ENCODE assay signal across 8 cellular contexts in genomic region chr6:2900821-2901644, GRCh38. TPM values are rescaled to one million over a fixed set of nuclear protein-coding genes. Genes with fewer than 3 reads are reported as not detected.
DNase-seq lines count a peak whose midpoint lies in the region; ATAC-seq and TF ChIP-seq lines count a peak whose summit lies in the region.

No MANE protein-coding gene starts in this region.

- no peak for ATAC-seq in naive B cell (ENCODE audit: low read depth in 2 of 2)
- ATAC-seq in GM21717 (IDR thresholded peaks at IDR 0.05; ENCODE audit: unreplicated experiment): no peak

- H4K8ac ChIP-seq in H9 (replicated peaks; ENCODE audit: insufficient read length, low read depth, low read length): no peak overlapping the region

- H3K36me3 ChIP-seq in ACC112 (ENCODE audit: insufficient read depth, low read length): peaks cover 4% of the 10 kb centered on the region; the same call in 1 of the 2 replicates

- H4K91ac ChIP-seq in H9 (ENCODE audit: insufficient read length, low read depth, low read length): no peak overlapping the region

- H3K4me1 ChIP-seq in ACC112 (ENCODE audit: control insufficient read depth, insufficient read depth, low read length, unreplicated experiment) (peaks cover 19% of the 10 kb centered on the region), H9 (ENCODE audit: insufficient read depth, low read length) (peaks cover 4% of the 10 kb centered on the region; the same call in 1 of the 2 replicates)

- TF ChIP-seq CTCF in H9 (conservative IDR thresholded peaks at IDR 0.05) (no peak), dorsolateral prefrontal cortex (IDR thresholded peaks at IDR 0.05 in 54 of 56, conservative IDR thresholded peaks at IDR 0.05 in 2 of 56; ENCODE audit: low read depth in 1 of 56, partially characterized antibody in 56 of 56) (peak in 4 of 56 donors; percentile 8 to 28 (median 14))

- H3K4ac ChIP-seq in H9 (ENCODE audit: low read depth, low read length): no peak overlapping the region

- no peak overlapping the region for H3K4me2 ChIP-seq in H9 (ENCODE audit: insufficient read depth, insufficient read length, low read length)

- no peak overlapping the region for H2BK120ac ChIP-seq in H9 (ENCODE audit: low read depth, low read length, poor library complexity, severe bottlenecking)

- DNase-seq in H9: peak; percentile 25
- DNase-seq in dorsolateral prefrontal cortex: peak in 5 of 10 donors; percentile 32 to 59 (median 55)
- no peak for DNase-seq in naive B cell
- DNase-seq in NCI-H2107 (lab: John Stamatoyannopoulos, UW): no peak
- no peak for DNase-seq in effector CD4-positive, alpha-beta T cell
- DNase-seq in iPS-NIHi11 (ENCODE audit: low spot score): no peak

- H2BK15ac ChIP-seq in H9 (ENCODE audit: low read depth, low read length): no peak overlapping the region

- no peaks in the 10 kb centered on the region for H4K20me1 ChIP-seq in H9 (ENCODE audit: control insufficient read depth, insufficient read depth, insufficient read length)

- H3K4me3 Mint-ChIP-seq in H9 (peak overlapping the region in 1 of 2 experiments; percentile 95; a peak in 3 of 5 replicates), naive B cell (peak overlapping the region; percentile 97 to 100 (median 100))

- WGBS in H9 (ENCODE audit: extremely low coverage, insufficient read length, low lambda C conversion rate): no CpG with 5 or more reads among the region's 12 CpGs

- H3K9me3 ChIP-seq in H9 (ENCODE audit: control insufficient read depth, low read depth, low read length): no peaks in the 10 kb centered on the region

- intact Hi-C loops in dorsolateral prefrontal cortex (cut with DNase I): loop anchor here in 1 of 2 donors (5.0 kb wide), 1 partner anchor 44 kb away; no protein-coding TSS in a partner anchor

- no peak overlapping the region for H3K18ac ChIP-seq in H9 (ENCODE audit: insufficient read length, low read depth, low read length)

- no peak overlapping the region for H3T11ph ChIP-seq in H9 (ENCODE audit: low read length)

- no peak overlapping the region for H3K9ac ChIP-seq in H9 (ENCODE audit: extremely low read depth, insufficient read length, low read length)

- peaks cover 0 to 2% of the 10 kb centered on the region in 2 experiments; a peak in 1 of 5 replicates for H3K9me3 Mint-ChIP-seq in H9
- peaks cover 0 to 3% (median 0%) of the 10 kb centered on the region in 7 donors for H3K9me3 Mint-ChIP-seq in naive B cell

- peaks cover 3% of the 10 kb centered on the region for H3K79me1 ChIP-seq in H9 (ENCODE audit: insufficient read depth, low read depth, low read length, poor library complexity, severe bottlenecking)

- H4K5ac ChIP-seq in H9 (ENCODE audit: insufficient read length, low read depth, low read length): no peak overlapping the region

- H3K36me3 Mint-ChIP-seq in H9 (ENCODE audit: insufficient read depth in 1 of 3, low read depth in 3 of 3): peaks cover 2 to 65% (median 37%) of the 10 kb centered on the region in 3 experiments; a peak in 6 of 7 replicates
- peaks cover 17 to 22% of the 10 kb centered on the region in 2 donors for H3K36me3 Mint-ChIP-seq in naive B cell

- H2AFZ ChIP-seq in ACC112 (ENCODE audit: low read length, unreplicated experiment): no peak overlapping the region
- H2AFZ ChIP-seq in H9 (ENCODE audit: low read length): no peak overlapping the region

- H3K14ac ChIP-seq in H9 (ENCODE audit: insufficient read depth, low read length): no peak overlapping the region

- no peak overlapping the region for H3K23ac ChIP-seq in H9 (ENCODE audit: insufficient read length, low read depth, low read length)

- H3K27me3 ChIP-seq in ACC112 (ENCODE audit: insufficient read depth, low read length): no peaks in the 10 kb centered on the region
- H3K27me3 ChIP-seq in H9 (ENCODE audit: insufficient read depth, low read length): no peaks in the 10 kb centered on the region
- H3K27me3 ChIP-seq in dorsolateral prefrontal cortex: no peaks in the 10 kb centered on the region

- peaks cover 3% of the 10 kb centered on the region for H3K23me2 ChIP-seq in H9 (ENCODE audit: insufficient read length, low read depth, low read length, poor library complexity, severe bottlenecking)

- H3K27ac Mint-ChIP-seq in H9 (no peak overlapping the region), naive B cell (peak overlapping the region; percentile 94 to 99 (median 98))

- H2BK12ac ChIP-seq in H9 (ENCODE audit: insufficient read length, low read depth, low read length): no peak overlapping the region

- no peaks in the 10 kb centered on the region for H3K27me3 Mint-ChIP-seq in H9 (ENCODE audit: low read depth)
- H3K27me3 Mint-ChIP-seq in naive B cell: no peaks in the 10 kb centered on the region

- H3K27ac ChIP-seq in ACC112 (ENCODE audit: low read depth, low read length): no peak overlapping the region
- H3K27ac ChIP-seq in H9 (ENCODE audit: insufficient read length, low read depth, low read length): no peak overlapping the region
- H3K27ac ChIP-seq in dorsolateral prefrontal cortex: peak overlapping the region in 55 of 59 donors; percentile 7 to 97 (median 76)

- H2BK5ac ChIP-seq in H9 (ENCODE audit: insufficient read length, low read length): no peak overlapping the region

- H2AK5ac ChIP-seq in H9 (ENCODE audit: insufficient read length, low read length): no peak overlapping the region

- H3K79me2 ChIP-seq in ACC112 (ENCODE audit: control insufficient read depth, insufficient read depth, low read length, unreplicated experiment) (peaks cover 10% of the 10 kb centered on the region), H9 (ENCODE audit: insufficient read depth, low read length) (no peaks in the 10 kb centered on the region; the same call in 1 of the 2 replicates)

- no peak overlapping the region for H3K56ac ChIP-seq in H9 (ENCODE audit: insufficient read length, low read depth, low read length)

- H2BK20ac ChIP-seq in H9 (ENCODE audit: low read depth, low read length, poor library complexity, severe bottlenecking): no peak overlapping the region

- H3K4me3 ChIP-seq in ACC112 (ENCODE audit: low read depth, low read length) (peak overlapping the region; percentile 83), dorsolateral prefrontal cortex (peak overlapping the region; percentile 1 to 92 (median 80))

- H3K4me1 Mint-ChIP-seq in H9: peaks cover 25 to 44% of the 10 kb centered on the region in 2 experiments
- H3K4me1 Mint-ChIP-seq in naive B cell: peaks cover 53 to 67% (median 66%) of the 10 kb centered on the region in 3 donors

RNA-seq across cellular contexts. Expression of gene SERPINB9, which starts 2.1 kb away (rescaled TPM):
- total RNA-seq in H9 (2021) (382 and 390 TPM in 2 replicates), dorsolateral prefrontal cortex (10 to 100 TPM in 114 of 120 experiments, 1 to 10 TPM in 6; 8.0 to 22.0 (median 14.4) TPM)
- 10 to 100 TPM; 18.2 to 35.2 (median 27.7) TPM for polyA plus RNA-seq in naive B cell (ENCODE audit: low read depth in 6 of 6)

RNA-seq across cellular contexts. Expression of gene SERPINB1, which starts 59.4 kb away (rescaled TPM):
- total RNA-seq in H9 (2021) (18.4 and 20.5 TPM in 2 replicates), dorsolateral prefrontal cortex (10 to 100 TPM in 86 of 120 experiments, 1 to 10 TPM in 34; 5.2 to 34.5 (median 12.1) TPM)
- polyA plus RNA-seq in naive B cell (ENCODE audit: low read depth in 6 of 6): 100 to 1,000 TPM in 2 of 6 donors, 10 to 100 TPM in 4; 84.7 to 107 (median 93.7) TPM

Comparison
In these comparisons a context has a peak if more than half of its experiments do, and no peak if none do; other contexts are left out.
1. H3K27ac ChIP-seq: peak in dorsolateral prefrontal cortex (55 of 59); none in ACC112 (single experiment) and H9 (single experiment).
2. H3K27ac Mint-ChIP-seq: peak in naive B cell (6 of 6); none in H9 (0 of 3).
3. RNA of gene SERPINB9, which starts 2.1 kb away (total RNA-seq): 382 to 390 TPM in H9; 8.0 to 22.0 TPM in dorsolateral prefrontal cortex; every median in the first group is over 10 times any median in the second.